8 cellular contexts compared by ENCODE assay signal in genomic region chr2:219249203-219249980, GRCh38. TPM values are rescaled to one million over a fixed set of nuclear protein-coding genes. Genes with fewer than 3 reads are reported as not detected.
A peak's percentile ranks its signal among the peaks of the same experiment; 100 is the strongest.
DNase-seq lines count a peak whose midpoint lies in the region; ATAC-seq, FAIRE-seq and TF ChIP-seq lines count a peak whose summit lies in the region.

No MANE protein-coding gene starts in this region.

- peaks cover 0 to 6% of the 10 kb centered on the region in 2 donors for H3K27me3 Mint-ChIP-seq in CD8-positive, alpha-beta memory T cell

- no peak for TF ChIP-seq CTCF in PC-9 (conservative IDR thresholded peaks at IDR 0.05)

- H3K4me3 Mint-ChIP-seq in CD8-positive, alpha-beta memory T cell: peak overlapping the region; percentile 84 to 99 (median 90)

- peak; percentile 23 to 66 (median 61) for DNase-seq in CD8-positive, alpha-beta memory T cell
- DNase-seq in GM19239 (ENCODE audit: insufficient read length, low spot score) (no peak), HPDE6-E6E7 (ENCODE audit: extremely low spot score) (peak; percentile 90), PC-9 (peak; percentile 81 to 86), left ventricle myocardium superior (peak; percentile 76), ecto neural progenitor cell (ENCODE audit: low spot score) (no peak)

- H4K20me1 ChIP-seq in PC-9 (ENCODE audit: insufficient read depth): no peaks in the 10 kb centered on the region

- CTCF ChIA-PET in CD8-positive, alpha-beta memory T cell (lab: Charles Lee): interaction anchor here (0.7 to 12.3 kb wide), 18 partner anchors 10 to 96 kb away, joined by 3 to 136 read pairs (median 4); partner anchors contain the start of genes ANKZF1, ATG9A, DNAJB2 and NHEJ1
- CTCF ChIA-PET in PC-9 (lab: Charles Lee): interaction anchor here (0.8 to 1.2 kb wide), 3 partner anchors 25 to 274 kb away, joined by 3 to 13 read pairs (median 5); no protein-coding TSS in a partner anchor

- H3K4me1 Mint-ChIP-seq in CD8-positive, alpha-beta memory T cell: peaks cover 75 to 81% (median 78%) of the 10 kb centered on the region in 3 donors

- H3K9me2 ChIP-seq in PC-9 (ENCODE audit: insufficient read depth): no peaks in the 10 kb centered on the region

- H2AFZ ChIP-seq in PC-9: no peak overlapping the region

- peak overlapping the region; percentile 73 for H3K4me2 ChIP-seq in PC-9

- no peaks in the 10 kb centered on the region for H3K27me3 ChIP-seq in CD8-positive, alpha-beta memory T cell (ENCODE audit: insufficient read depth, low read length, poor library complexity, severe bottlenecking)
- H3K27me3 ChIP-seq in PC-9 (ENCODE audit: insufficient read depth, low read depth) (no peaks in the 10 kb centered on the region), rectal smooth muscle tissue (ENCODE audit: control insufficient read depth, insufficient read depth, low read length) (no peaks in the 10 kb centered on the region)

- H3K27ac ChIP-seq in CD8-positive, alpha-beta memory T cell (ENCODE audit: low read depth, low read length): peak overlapping the region; percentile 69
- peak overlapping the region; percentile 78 for H3K27ac ChIP-seq in PC-9
- peak overlapping the region; percentile 86 for H3K27ac ChIP-seq in angular gyrus (ENCODE audit: low read depth, low read length)
- peak overlapping the region; percentile 84 for H3K27ac ChIP-seq in rectal smooth muscle tissue (ENCODE audit: low read depth, low read length)

- peaks cover 0 to 2% (median 0%) of the 10 kb centered on the region in 5 donors for H3K9me3 Mint-ChIP-seq in CD8-positive, alpha-beta memory T cell

- ATAC-seq in left ventricle myocardium superior: peak; percentile 45

- H3K4me3 ChIP-seq in CD8-positive, alpha-beta memory T cell (ENCODE audit: low read length): peak overlapping the region; percentile 56
- peak overlapping the region; percentile 21; the same call in 1 of the 2 replicates for H3K4me3 ChIP-seq in PC-9
- peak overlapping the region; percentile 44 for H3K4me3 ChIP-seq in rectal smooth muscle tissue (ENCODE audit: low read length)

- H3K79me2 ChIP-seq in PC-9 (ENCODE audit: low read depth): peaks cover 53% of the 10 kb centered on the region

- FAIRE-seq in GM19239 (lab: Jason Lieb, UNC): peak; percentile 93

- peaks cover 35% of the 10 kb centered on the region for H3K36me3 ChIP-seq in CD8-positive, alpha-beta memory T cell (ENCODE audit: insufficient read depth, low read length)
- H3K36me3 ChIP-seq in PC-9 (ENCODE audit: low read depth) (0 out of 2 replicates have a peak, but pooled peaks cover 9% of the 10 kb centered on the region), rectal smooth muscle tissue (ENCODE audit: control insufficient read depth, insufficient read depth, low read length) (peaks cover 12% of the 10 kb centered on the region)

- H3K36me3 Mint-ChIP-seq in CD8-positive, alpha-beta memory T cell: peaks cover 4 to 65% (median 25%) of the 10 kb centered on the region in 3 donors

- BruUV-seq in PC-9 (replicated peaks; lab: Mats Ljungman, UMichigan): no TSS peak

- peak overlapping the region; percentile 52 for H3K9ac ChIP-seq in rectal smooth muscle tissue (ENCODE audit: low read length)

- no peaks in the 10 kb centered on the region for H3K9me3 ChIP-seq in CD8-positive, alpha-beta memory T cell (ENCODE audit: low read length)
- H3K9me3 ChIP-seq in PC-9 (ENCODE audit: insufficient read depth, low read depth): no peaks in the 10 kb centered on the region

- intact Hi-C loops in PC-9 (cut with micrococcal nuclease; ENCODE audit: unreplicated experiment) (loop anchor here (1.0 to 2.0 kb wide), 6 partner anchors 20 to 73 kb away; partner anchors contain the start of genes ANKZF1, ATG9A, CNPPD1 and DNAJB2), left ventricle myocardium superior (cut with micrococcal nuclease) (no loop called here)

- peak overlapping the region; percentile 85 to 98 (median 94) for H3K27ac Mint-ChIP-seq in CD8-positive, alpha-beta memory T cell

- peaks cover 74% of the 10 kb centered on the region for H3K4me1 ChIP-seq in CD8-positive, alpha-beta memory T cell (ENCODE audit: insufficient read depth, low read length)
- H3K4me1 ChIP-seq in PC-9 (replicated peaks; ENCODE audit: insufficient read depth) (peaks cover 66% of the 10 kb centered on the region), rectal smooth muscle tissue (ENCODE audit: control insufficient read depth, insufficient read depth, low read length) (peaks cover 33% of the 10 kb centered on the region)

- H3F3A ChIP-seq in PC-9 (ENCODE audit: insufficient read depth, low read depth): peaks cover 44% of the 10 kb centered on the region

- POLR2A ChIA-PET in CD8-positive, alpha-beta memory T cell (lab: Charles Lee): interaction anchor here (0.5 to 11.9 kb wide), 10 partner anchors 10 to 842 kb away, joined by 3 to 164 read pairs (median 8); partner anchors contain the start of genes ABCB6, ANKZF1, ATG9A and CNPPD1
- POLR2A ChIA-PET in PC-9 (lab: Charles Lee; ENCODE audit: unreplicated experiment): interaction anchor here (0.5 to 1.6 kb wide), 8 partner anchors 12 to 203 kb away, joined by 4 to 16 read pairs (median 6); partner anchors contain the start of genes ANKZF1 and DNAJB2

RNA-seq across cellular contexts. Expression of gene TUBA4B, which starts 3.7 kb away (rescaled TPM):
- not detected for total RNA-seq in CD8-positive, alpha-beta memory T cell
- not detected for polyA plus RNA-seq in CD8-positive, alpha-beta memory T cell
- total RNA-seq in PC-9 (2021) (not detected in 2 replicates), left ventricle myocardium superior (not detected)

RNA-seq across cellular contexts. Expression of gene STK16, which starts 4.1 kb away (rescaled TPM):
- total RNA-seq in CD8-positive, alpha-beta memory T cell: 10 to 100 TPM; 23.0 to 26.1 TPM
- polyA plus RNA-seq in CD8-positive, alpha-beta memory T cell: 18.6 TPM
- total RNA-seq in PC-9 (2021) (39.6 and 47.2 TPM in 2 replicates), left ventricle myocardium superior (16.4 TPM)

RNA-seq across cellular contexts. Expression of gene GLB1L, which starts 4.1 kb away (rescaled TPM):
- total RNA-seq in CD8-positive, alpha-beta memory T cell: 1 to 10 TPM; 2.6 to 3.5 TPM
- 0.99 TPM for polyA plus RNA-seq in CD8-positive, alpha-beta memory T cell
- total RNA-seq in PC-9 (2021) (7.9 and 10.8 TPM in 2 replicates), left ventricle myocardium superior (2.5 TPM)

RNA-seq across cellular contexts. Expression of gene TUBA4A, which starts 4.3 kb away (rescaled TPM):
- total RNA-seq in CD8-positive, alpha-beta memory T cell: 100 to 1,000 TPM; 175 to 178 TPM
- polyA plus RNA-seq in CD8-positive, alpha-beta memory T cell: 234 TPM
- total RNA-seq in PC-9 (2021) (118 and 157 TPM in 2 replicates), left ventricle myocardium superior (116 TPM)

RNA-seq across cellular contexts. Expression of gene ANKZF1, which starts 19.8 kb away (rescaled TPM):
- total RNA-seq in CD8-positive, alpha-beta memory T cell: 10 to 100 TPM; 72.4 to 76.0 TPM
- polyA plus RNA-seq in CD8-positive, alpha-beta memory T cell: 32.5 TPM
- total RNA-seq in PC-9 (2021) (62.2 and 65.1 TPM in 2 replicates), left ventricle myocardium superior (30.4 TPM)

Comparison
In these comparisons a context has a peak if more than half of its experiments do, and no peak if none do; other contexts are left out.
1. DNase-seq: peak in CD8-positive, alpha-beta memory T cell (5 of 5), HPDE6-E6E7 (single experiment), PC-9 (2 of 2) and left ventricle myocardium superior (single experiment); none in GM19239 (single experiment) and ecto neural progenitor cell (single experiment).
2. Peak in every context shown above with its lines, with median percentiles within 50 percentile points of each other: H3K27ac ChIP-seq and H3K4me3 ChIP-seq.